ENCODE assay signal across 15 cellular contexts in the genomic region with DNA sequence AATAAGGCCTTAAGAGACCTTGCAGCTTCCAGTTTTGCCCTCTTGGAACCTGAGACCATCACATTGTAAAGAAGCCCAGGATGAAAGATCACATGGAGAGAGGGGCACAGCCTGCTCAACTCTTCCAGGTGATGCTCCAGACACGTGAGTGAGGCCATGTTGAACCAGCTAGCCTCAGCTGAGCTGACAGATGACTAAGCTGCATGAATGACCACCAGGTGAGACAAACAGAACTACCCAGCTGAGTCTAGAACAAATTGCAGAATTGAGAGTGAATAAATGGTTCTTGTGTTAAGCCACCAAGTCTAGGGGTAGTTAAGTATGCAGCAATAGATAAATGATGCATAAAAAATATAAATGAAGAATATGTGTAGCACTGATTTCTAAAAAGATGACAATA. TPM values are rescaled to one million over a fixed set of nuclear protein-coding genes. Genes with fewer than 3 reads are reported as not detected.
"Had no signal": no experiment of that assay in that cellular context is flagged by ENCODE, and none has a peak within 500 bp of the region (broad histone marks: within the 10 kb centered on the region; RNA-seq: fewer than 3 reads in every experiment).

No MANE protein-coding gene starts in this region.

- ATAC-seq: activated CD4-positive, alpha-beta T cell treated with anti-CD3 and anti-CD28 coated beads for 36 hours; activated T-cell treated with anti-CD3 and anti-CD28 coated beads, Interleukin-2, amount 50 U/mL, for 4 hours; heart left ventricle; stimulated activated effector memory CD8-positive, alpha-beta T cell treated with anti-CD3 and anti-CD28 coated beads, Interleukin-12 subunit alpha, Interleukin-12 subunit beta, amount 100 ng/mL, for 72 hours had no signal

- H3K27ac Mint-ChIP-seq: activated CD4-positive, alpha-beta memory T cell treated with anti-CD3 and anti-CD28 coated beads for 36 hours; activated CD4-positive, alpha-beta T cell treated with anti-CD3 and anti-CD28 coated beads for 36 hours; endodermal cell; stimulated activated effector memory CD8-positive, alpha-beta T cell treated with anti-CD3 and anti-CD28 coated beads, Interleukin-12 subunit alpha, Interleukin-12 subunit beta, amount 100 ng/mL, for 72 hours had no signal

- H3K27me3 Mint-ChIP-seq: activated CD4-positive, alpha-beta memory T cell treated with anti-CD3 and anti-CD28 coated beads for 36 hours; activated CD4-positive, alpha-beta T cell treated with anti-CD3 and anti-CD28 coated beads for 36 hours had no signal

- H3K9me3 Mint-ChIP-seq: activated CD4-positive, alpha-beta memory T cell treated with anti-CD3 and anti-CD28 coated beads for 36 hours; activated T-cell treated with anti-CD3 and anti-CD28 coated beads, Interleukin-2, amount 50 U/mL, for 4 hours; stimulated activated effector memory CD8-positive, alpha-beta T cell treated with anti-CD3 and anti-CD28 coated beads, Interleukin-12 subunit alpha, Interleukin-12 subunit beta, amount 100 ng/mL, for 72 hours had no signal

- H3K4me3 Mint-ChIP-seq: activated CD4-positive, alpha-beta memory T cell treated with anti-CD3 and anti-CD28 coated beads for 36 hours; activated CD4-positive, alpha-beta T cell treated with anti-CD3 and anti-CD28 coated beads for 36 hours; activated T-cell treated with anti-CD3 and anti-CD28 coated beads, Interleukin-2, amount 50 U/mL, for 4 hours; endodermal cell; stimulated activated effector memory CD8-positive, alpha-beta T cell treated with anti-CD3 and anti-CD28 coated beads, Interleukin-12 subunit alpha, Interleukin-12 subunit beta, amount 100 ng/mL, for 72 hours had no signal

- H3K36me3 Mint-ChIP-seq: activated CD4-positive, alpha-beta memory T cell treated with anti-CD3 and anti-CD28 coated beads for 36 hours; stimulated activated effector memory CD8-positive, alpha-beta T cell treated with anti-CD3 and anti-CD28 coated beads, Interleukin-12 subunit alpha, Interleukin-12 subunit beta, amount 100 ng/mL, for 72 hours had no signal

- DNase-seq: activated CD4-positive, alpha-beta memory T cell treated with anti-CD3 and anti-CD28 coated beads for 36 hours; activated CD4-positive, alpha-beta T cell treated with anti-CD3 and anti-CD28 coated beads for 36 hours; activated gamma-delta T cell treated with Interleukin-2 at 50 U/mL for 16 hours; activated T-cell treated with anti-CD3 and anti-CD28 coated beads, Interleukin-2, amount 50 U/mL, for 4 hours; endodermal cell; heart left ventricle; T-helper 1 cell; T1000 had no signal

RNA-seq across cellular contexts. Expression of a gene that starts 16.8 kb away (rescaled TPM):
- total RNA-seq: ascending aorta, chondrocyte, dermis microvascular lymphatic vessel endothelial cell, endodermal cell, epithelial cell of proximal tubule, frontal cortex, vagina had no signal

RNA-seq across cellular contexts. Expression of a gene that starts 18.4 kb away (rescaled TPM):
- total RNA-seq: chondrocyte, dermis microvascular lymphatic vessel endothelial cell, endodermal cell, epithelial cell of proximal tubule had no signal
